In the genomic region with DNA sequence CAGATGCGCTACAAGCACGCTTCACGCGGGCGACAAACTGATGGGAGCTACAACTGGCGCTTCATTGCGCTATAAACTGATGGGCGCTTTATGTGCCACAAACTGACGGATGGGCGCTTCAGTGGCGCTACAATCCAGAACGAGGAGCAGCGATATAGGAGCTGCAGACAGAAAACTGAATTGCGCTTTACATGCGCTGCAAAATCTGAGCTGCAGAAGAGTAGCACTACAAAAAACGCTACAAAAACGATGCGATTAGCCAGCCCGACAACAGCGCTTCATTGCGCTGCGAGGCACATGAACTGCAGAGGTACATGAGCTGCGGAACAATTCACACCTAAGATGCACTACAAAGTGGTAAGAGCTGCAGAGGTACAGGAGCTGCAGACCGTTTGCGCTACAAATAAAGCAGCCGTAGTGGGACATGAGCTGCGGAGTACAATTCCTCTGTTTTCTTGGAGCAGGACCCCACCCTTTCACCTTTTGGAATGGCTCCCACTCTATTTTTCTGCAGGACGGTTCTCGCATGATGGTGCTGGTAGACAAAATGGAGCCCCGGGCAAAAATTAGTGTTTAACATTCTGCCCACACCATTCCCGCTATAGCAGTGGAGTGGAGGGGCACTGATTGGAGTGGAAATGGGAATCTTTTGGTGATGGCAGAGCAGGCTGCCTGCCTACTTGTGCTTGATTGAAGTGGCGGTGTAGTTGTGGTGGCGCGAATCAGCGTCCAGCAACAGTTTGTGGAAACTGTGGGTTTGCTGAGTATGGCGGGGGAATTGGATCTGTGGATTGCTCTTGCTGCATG, we compare ENCODE assay signal across 8 cellular contexts. TPM values are rescaled to one million over a fixed set of nuclear protein-coding genes. Genes with fewer than 3 reads are reported as not detected.
DNase-seq lines count a peak whose midpoint lies in the region; ATAC-seq, FAIRE-seq and TF ChIP-seq lines count a peak whose summit lies in the region.

No MANE protein-coding gene starts in this region.

- TF ChIP-seq POLR2A in NB4 (IDR thresholded peaks at IDR 0.05; ENCODE audit: extremely low read depth, insufficient read length) = no peak

- peak overlapping the region; percentile 77 for H3K4me3 Mint-ChIP-seq in activated T-helper 17 cell treated with anti-CD3 and anti-CD28 coated beads, Interleukin-2, amount 50 U/mL, for 72 hours

- H3K36me3 ChIP-seq in trophoblast cell (ENCODE audit: control insufficient read depth in 1 of 2, insufficient read depth in 2 of 2, low read length in 2 of 2) = no peaks in the 10 kb centered on the region

- TF ChIP-seq CTCF in NB4 (IDR thresholded peaks at IDR 0.05; ENCODE audit: low read depth, low read length) = no peak
- no peak for TF ChIP-seq CTCF in fibroblast of villous mesenchyme (IDR thresholded peaks at IDR 0.05; ENCODE audit: insufficient read depth, low read depth, low read length)
- TF ChIP-seq CTCF in D721Med (IDR thresholded peaks at IDR 0.05; ENCODE audit: insufficient read depth, missing control alignments) = no peak

- no peak overlapping the region for H2BK12ac ChIP-seq in trophoblast cell (ENCODE audit: low read length)

- H4K91ac ChIP-seq in trophoblast cell (ENCODE audit: low read depth, low read length) = no peak overlapping the region

- peak; percentile 57 for DNase-seq in EH (ENCODE audit: low read depth)
- DNase-seq in NB4 (ENCODE audit: low read depth) = peak; percentile 8
- DNase-seq in fibroblast of villous mesenchyme (ENCODE audit: low read depth) = peak; percentile 41
- DNase-seq in trophoblast cell = peak; percentile 19 to 48
- DNase-seq in D721Med (ENCODE audit: insufficient read length, low spot score) = no peak

- H3K27me3 ChIP-seq in trophoblast cell (ENCODE audit: insufficient read depth, low read length) = no peaks in the 10 kb centered on the region

- peaks cover 7% of the 10 kb centered on the region for H3K9me3 ChIP-seq in trophoblast cell (ENCODE audit: insufficient read depth, low read depth, low read length)

- no peak overlapping the region for H3K14ac ChIP-seq in trophoblast cell (ENCODE audit: low read length)

- no peak overlapping the region for H4K8ac ChIP-seq in trophoblast cell (ENCODE audit: low read depth, low read length)

- H3K4ac ChIP-seq in trophoblast cell (ENCODE audit: low read depth, low read length) = no peak overlapping the region

- peaks cover 6% of the 10 kb centered on the region for H3K79me2 ChIP-seq in trophoblast cell (ENCODE audit: control insufficient read depth, insufficient read depth, low read length, poor library complexity)

- H3K27me3 Mint-ChIP-seq in activated T-helper 17 cell treated with anti-CD3 and anti-CD28 coated beads, Interleukin-2, amount 50 U/mL, for 72 hours = peaks cover 10% of the 10 kb centered on the region

- no peak overlapping the region for H4K12ac ChIP-seq in trophoblast cell (ENCODE audit: low read depth, low read length)

- no peak for FAIRE-seq in D721Med (lab: Jason Lieb, UNC)

- H2BK120ac ChIP-seq in trophoblast cell (ENCODE audit: insufficient read depth, low read length, poor library complexity) = no peak overlapping the region

- no peaks in the 10 kb centered on the region for H3K36me3 Mint-ChIP-seq in activated T-helper 17 cell treated with anti-CD3 and anti-CD28 coated beads, Interleukin-2, amount 50 U/mL, for 72 hours (ENCODE audit: low read depth)

- no peak overlapping the region for H3K23ac ChIP-seq in trophoblast cell (ENCODE audit: low read length)

- no peak overlapping the region for H3K27ac Mint-ChIP-seq in activated T-helper 17 cell treated with anti-CD3 and anti-CD28 coated beads, Interleukin-2, amount 50 U/mL, for 72 hours

- no peaks in the 10 kb centered on the region for H3K9me3 Mint-ChIP-seq in activated T-helper 17 cell treated with anti-CD3 and anti-CD28 coated beads, Interleukin-2, amount 50 U/mL, for 72 hours

- peak overlapping the region; percentile 88 for H3K4me2 ChIP-seq in trophoblast cell (ENCODE audit: low read length)

- H2BK5ac ChIP-seq in trophoblast cell (ENCODE audit: low read depth, low read length, poor library complexity) = no peak overlapping the region

- H3K18ac ChIP-seq in trophoblast cell (ENCODE audit: low read length) = no peak overlapping the region

- H3K4me3 ChIP-seq in NB4 (ENCODE audit: low read depth, low read length) (peak overlapping the region; percentile 55), fibroblast of villous mesenchyme (ENCODE audit: low read depth, low read length) (peak overlapping the region; percentile 72), trophoblast cell (ENCODE audit: low read depth, low read length) (peak overlapping the region; percentile 68)

- H2AK5ac ChIP-seq in trophoblast cell (ENCODE audit: low read length) = no peak overlapping the region

- WGBS in trophoblast cell (ENCODE audit: extremely low coverage, insufficient coverage, insufficient read length) = no CpG with 5 or more reads among the region's 36 CpGs

- H3K9ac ChIP-seq in trophoblast cell (ENCODE audit: low read length) = peak overlapping the region; percentile 38

- H3K4me1 Mint-ChIP-seq in activated T-helper 17 cell treated with anti-CD3 and anti-CD28 coated beads, Interleukin-2, amount 50 U/mL, for 72 hours = peaks cover 5% of the 10 kb centered on the region

- H3K27ac ChIP-seq in trophoblast cell (ENCODE audit: low read depth, low read length) = peak overlapping the region; percentile 19

- ATAC-seq in activated T-helper 17 cell treated with anti-CD3 and anti-CD28 coated beads, Interleukin-2, amount 50 U/mL, for 72 hours (replicated peaks) = no peak
- no peak for ATAC-seq in HG03095 (IDR thresholded peaks at IDR 0.05; ENCODE audit: unreplicated experiment)
- ATAC-seq in GM21786 (IDR thresholded peaks at IDR 0.05; ENCODE audit: unreplicated experiment) = no peak

- H3K4me1 ChIP-seq in trophoblast cell (ENCODE audit: control insufficient read depth in 1 of 2, insufficient read depth in 2 of 2, low read length in 2 of 2) = peaks cover 0 to 4% of the 10 kb centered on the region in 2 experiments

- peaks cover 7% of the 10 kb centered on the region for H3K79me1 ChIP-seq in trophoblast cell (ENCODE audit: low read length)

- H2AFZ ChIP-seq in trophoblast cell (ENCODE audit: insufficient read depth, low read length, poor library complexity) = no peak overlapping the region

RNA-seq across cellular contexts. Expression of a gene that starts 1.2 kb away (rescaled TPM):
- total RNA-seq in activated T-helper 17 cell treated with anti-CD3 and anti-CD28 coated beads, Interleukin-2, amount 50 U/mL, for 72 hours = 1 to 10 TPM in 1 of 2 donors, under 1 TPM in 1; 0.54 to 1.1 TPM
- total RNA-seq in fibroblast of villous mesenchyme = 43.5 and 92.8 TPM in 2 replicates
- 37.2 and 37.8 TPM in 2 replicates for polyA plus RNA-seq in trophoblast cell (2013)

Comparison
In these comparisons a context has a peak if more than half of its experiments do, and no peak if none do; other contexts are left out.
1. RNA of a gene that starts 1.2 kb away (total RNA-seq): 43.5 to 92.8 TPM in fibroblast of villous mesenchyme; 0.54 to 1.1 TPM in activated T-helper 17 cell treated with anti-CD3 and anti-CD28 coated beads, Interleukin-2, amount 50 U/mL, for 72 hours; every median in the first group is over 10 times any median in the second.
2. Peak in every context shown above with its lines, with median percentiles within 50 percentile points of each other: H3K4me3 ChIP-seq.